Comparison of ENCODE assay signal across 8 cellular contexts in genomic region chr1:64469977-64470669, GRCh38. TPM values are rescaled to one million over a fixed set of nuclear protein-coding genes. Genes with fewer than 3 reads are reported as not detected.
DNase-seq lines count a peak whose midpoint lies in the region; ATAC-seq and TF ChIP-seq lines count a peak whose summit lies in the region.

CACHD1 (plus strand) TSS chr1:64470129; CDS start chr1:64470745, 616 bp downstream.

- H3K4me2 ChIP-seq in IMR-90 (ENCODE audit: low read depth, low read length), result peak within 1 kb of the TSS; percentile 82

- no peaks in the 10 kb centered on the region for H3K4me1 ChIP-seq in CD8-positive, alpha-beta memory T cell (ENCODE audit: insufficient read depth, low read length)
- H3K4me1 ChIP-seq in IMR-90 (ENCODE audit: control insufficient read depth, insufficient read depth, low read length) (peaks cover 2% of the 10 kb centered on the region; the same call in 1 of the 2 replicates), subcutaneous abdominal adipose tissue (ENCODE audit: control insufficient read depth in 5 of 5, insufficient read depth in 5 of 5, low read length in 5 of 5) (peaks cover 0 to 44% (median 42%) of the 10 kb centered on the region in 5 donors)

- H3K23ac ChIP-seq in IMR-90 (ENCODE audit: low read depth, low read length), result peak within 1 kb of the TSS; percentile 78; the same call in 1 of the 2 replicates

- H3K4me1 Mint-ChIP-seq in CD8-positive, alpha-beta memory T cell, result peaks cover 12 to 17% (median 13%) of the 10 kb centered on the region in 3 donors
- peaks cover 18% of the 10 kb centered on the region for H3K4me1 Mint-ChIP-seq in activated naive CD4-positive, alpha-beta T cell treated with anti-CD3 and anti-CD28 coated beads, Interleukin-2, amount 10 ng/mL, durations not matched to agents 7 days and 5 days

- H4K91ac ChIP-seq in IMR-90 (ENCODE audit: insufficient read depth, low read depth, low read length), result no peak within 1 kb of the TSS; the same call in 1 of the 2 replicates

- H3K79me1 ChIP-seq in IMR-90 (ENCODE audit: low read depth in 1 of 2, low read length in 2 of 2), result peaks cover 0 to 12% of the 10 kb centered on the region in 2 experiments; a peak in 2 of 4 replicates

- H2AFZ ChIP-seq in IMR-90 (replicated peaks; ENCODE audit: low read length, poor library complexity), result peak within 1 kb of the TSS; percentile 94

- no peaks in the 10 kb centered on the region for H4K20me1 ChIP-seq in IMR-90 (ENCODE audit: insufficient read depth, low read length)

- peaks cover 0 to 4% (median 0%) of the 10 kb centered on the region in 3 donors for H3K36me3 Mint-ChIP-seq in CD8-positive, alpha-beta memory T cell
- peaks cover 2% of the 10 kb centered on the region for H3K36me3 Mint-ChIP-seq in activated naive CD4-positive, alpha-beta T cell treated with anti-CD3 and anti-CD28 coated beads, Interleukin-2, amount 10 ng/mL, durations not matched to agents 7 days and 5 days

- in situ Hi-C loops in IMR-90 (cut with MboI; ENCODE audit: low sequenced_read_pairs), result no loop called here

- no peak within 1 kb of the TSS for H3K27ac ChIP-seq in CD8-positive, alpha-beta memory T cell (ENCODE audit: low read depth, low read length)
- H3K27ac ChIP-seq in IMR-90 (ENCODE audit: insufficient read depth, low read length) (peak within 1 kb of the TSS; percentile 55), subcutaneous abdominal adipose tissue (ENCODE audit: low read depth, low read length) (peak within 1 kb of the TSS; percentile 81)

- no peak within 1 kb of the TSS for H2BK20ac ChIP-seq in IMR-90 (ENCODE audit: low read depth, low read length)

- H2AK9ac ChIP-seq in IMR-90 (replicated peaks; ENCODE audit: low read depth, low read length, poor library complexity), result no peak within 1 kb of the TSS

- H3K9me3 Mint-ChIP-seq in CD8-positive, alpha-beta memory T cell, result peaks cover 0 to 3% (median 0%) of the 10 kb centered on the region in 5 donors
- H3K9me3 Mint-ChIP-seq in activated naive CD4-positive, alpha-beta T cell treated with anti-CD3 and anti-CD28 coated beads, Interleukin-2, amount 10 ng/mL, durations not matched to agents 7 days and 5 days, result no peaks in the 10 kb centered on the region

- H3K18ac ChIP-seq in IMR-90 (ENCODE audit: low read depth, low read length), result no peak within 1 kb of the TSS

- intact Hi-C loops in IMR-90 (cut with micrococcal nuclease), result loop anchor here (1.0 kb wide), 2 partner anchors 205 to 354 kb away; no protein-coding TSS in a partner anchor

- no peak within 1 kb of the TSS for H2BK15ac ChIP-seq in IMR-90 (ENCODE audit: low read depth, low read length)

- H3K4ac ChIP-seq in IMR-90 (ENCODE audit: low read depth, low read length), result no peak within 1 kb of the TSS; the same call in 1 of the 2 replicates

- no peak within 1 kb of the TSS; a peak in 2 of 4 replicates for H4K8ac ChIP-seq in IMR-90 (ENCODE audit: low read depth in 2 of 2, low read length in 2 of 2)

- peak within 1 kb of the TSS; percentile 49; the same call in 1 of the 2 replicates for H3K9ac ChIP-seq in IMR-90 (ENCODE audit: low read depth, low read length)
- peak within 1 kb of the TSS in 4 of 5 donors; percentile 65 to 78 (median 70) for H3K9ac ChIP-seq in subcutaneous abdominal adipose tissue (ENCODE audit: low read length in 5 of 5)

- TF ChIP-seq CTCF in IMR-90 (conservative IDR thresholded peaks at IDR 0.05; ENCODE audit: low read depth, low read length), result peak; percentile 38

- H3K27me3 ChIP-seq in CD8-positive, alpha-beta memory T cell (ENCODE audit: insufficient read depth, low read length, poor library complexity, severe bottlenecking), result no peaks in the 10 kb centered on the region
- H3K27me3 ChIP-seq in IMR-90 (ENCODE audit: control insufficient read depth, insufficient read depth, low read length) (peaks cover 15% of the 10 kb centered on the region), subcutaneous abdominal adipose tissue (ENCODE audit: control insufficient read depth in 5 of 5, insufficient read depth in 4 of 5, low read length in 5 of 5) (no peaks in the 10 kb centered on the region)

- POLR2A ChIA-PET in CD8-positive, alpha-beta memory T cell (lab: Charles Lee), result no interaction called here
- POLR2A ChIA-PET in IMR-90 (lab: Charles Lee; ENCODE audit: unreplicated experiment), result no interaction called here

- ATAC-seq in GM21390 (IDR thresholded peaks at IDR 0.05; ENCODE audit: unreplicated experiment), result peak; percentile 78
- peak; percentile 80 for ATAC-seq in IMR-90 (ENCODE audit: low read depth)

- H2AK5ac ChIP-seq in IMR-90 (ENCODE audit: low read depth, low read length), result no peak within 1 kb of the TSS

- TF ChIP-seq RAD21 in IMR-90 (IDR thresholded peaks at IDR 0.05; ENCODE audit: low read length), result peak; percentile 42

- WGBS in IMR-90 (ENCODE audit: extremely low coverage in 2 of 2, insufficient read length in 1 of 2), 2 experiments, result 0% methylated on average over 15 of the region's 84 CpGs; no CpG with 5 or more reads in 1 of the 2 experiments

- BruUV-seq in IMR-90 (replicated peaks; lab: Mats Ljungman, UMichigan), result no TSS peak

- peak within 1 kb of the TSS in 6 of 7 donors; percentile 60 to 85 (median 74) for H3K4me3 Mint-ChIP-seq in CD8-positive, alpha-beta memory T cell
- H3K4me3 Mint-ChIP-seq in activated naive CD4-positive, alpha-beta T cell treated with anti-CD3 and anti-CD28 coated beads, Interleukin-2, amount 10 ng/mL, durations not matched to agents 7 days and 5 days, result peak within 1 kb of the TSS; percentile 84

- CTCF ChIA-PET in CD8-positive, alpha-beta memory T cell (lab: Charles Lee), result no interaction called here
- CTCF ChIA-PET in IMR-90 (lab: Yijun Ruan, JAX), result no interaction called here
- CTCF ChIA-PET in activated naive CD4-positive, alpha-beta T cell treated with anti-CD3 and anti-CD28 coated beads, Interleukin-2, amount 10 ng/mL, durations not matched to agents 7 days and 5 days (lab: Charles Lee), result no interaction called here

- no peak within 1 kb of the TSS for H3K56ac ChIP-seq in IMR-90 (ENCODE audit: extremely low read depth, insufficient read depth, low read length)

- no peak for TF ChIP-seq POLR2A in IMR-90 (IDR thresholded peaks at IDR 0.05; ENCODE audit: low read depth, low read length)

- peak within 1 kb of the TSS; percentile 26 for H3K4me3 ChIP-seq in CD8-positive, alpha-beta memory T cell (ENCODE audit: low read length)
- H3K4me3 ChIP-seq in IMR-90 (ENCODE audit: insufficient read depth, low read depth, low read length) (peak within 1 kb of the TSS; percentile 80), subcutaneous abdominal adipose tissue (ENCODE audit: low read depth in 1 of 5, low read length in 5 of 5) (peak within 1 kb of the TSS; percentile 93 to 99 (median 93))

- peak within 1 kb of the TSS in 1 of 8 donors; percentile 61 for H3K27ac Mint-ChIP-seq in CD8-positive, alpha-beta memory T cell
- H3K27ac Mint-ChIP-seq in activated naive CD4-positive, alpha-beta T cell treated with anti-CD3 and anti-CD28 coated beads, Interleukin-2, amount 10 ng/mL, durations not matched to agents 7 days and 5 days, result no peak within 1 kb of the TSS

- DNase-seq in CD8-positive, alpha-beta memory T cell, result peak in 2 of 5 donors; percentile 8 to 75
- peak; percentile 70 for DNase-seq in IMR-90
- peak; percentile 11 for DNase-seq in RPMI8226
- DNase-seq in activated naive CD4-positive, alpha-beta T cell treated with anti-CD3 and anti-CD28 coated beads, Interleukin-2, amount 10 ng/mL, durations not matched to agents 7 days and 5 days, result peak; percentile 73
- DNase-seq in globus pallidus (ENCODE audit: low spot score), result peak; percentile 65
- DNase-seq in nucleus accumbens (lab: John Stamatoyannopoulos, UW), result peak in 52 of 56 donors; percentile 14 to 87 (median 58)

- dilution Hi-C loops in IMR-90 (cut with HindIII; ENCODE audit: low sequenced_read_pairs, unreplicated experiment), result no loop called here

- no peaks in the 10 kb centered on the region for H3K36me3 ChIP-seq in CD8-positive, alpha-beta memory T cell (ENCODE audit: insufficient read depth, low read length)
- H3K36me3 ChIP-seq in IMR-90 (ENCODE audit: control insufficient read depth, insufficient read depth, low read length) (no peaks in the 10 kb centered on the region), subcutaneous abdominal adipose tissue (ENCODE audit: control insufficient read depth in 5 of 5, insufficient read depth in 5 of 5, low read length in 5 of 5) (no peaks in the 10 kb centered on the region)

- no peak within 1 kb of the TSS; the same call in 1 of the 2 replicates for H2BK120ac ChIP-seq in IMR-90 (ENCODE audit: low read depth, low read length)

- peaks cover 35 to 61% of the 10 kb centered on the region in 2 donors for H3K27me3 Mint-ChIP-seq in CD8-positive, alpha-beta memory T cell
- H3K27me3 Mint-ChIP-seq in activated naive CD4-positive, alpha-beta T cell treated with anti-CD3 and anti-CD28 coated beads, Interleukin-2, amount 10 ng/mL, durations not matched to agents 7 days and 5 days, result peaks cover 55% of the 10 kb centered on the region

- no peak within 1 kb of the TSS for H2BK5ac ChIP-seq in IMR-90 (ENCODE audit: low read depth, low read length, poor library complexity, severe bottlenecking)

- H3K9me1 ChIP-seq in IMR-90 (ENCODE audit: insufficient read depth, low read length), result 0 out of 2 replicates have a peak, but pooled peaks cover 6% of the 10 kb centered on the region

- no peaks in the 10 kb centered on the region for H3K9me3 ChIP-seq in CD8-positive, alpha-beta memory T cell (ENCODE audit: low read length)
- H3K9me3 ChIP-seq in IMR-90 (ENCODE audit: control insufficient read depth, insufficient read depth, low read length) (no peaks in the 10 kb centered on the region), subcutaneous abdominal adipose tissue (ENCODE audit: control insufficient read depth in 5 of 5, low read length in 5 of 5) (no peaks in the 10 kb centered on the region)

- no peak within 1 kb of the TSS for H4K5ac ChIP-seq in IMR-90 (ENCODE audit: low read depth, low read length)

- H3K14ac ChIP-seq in IMR-90 (replicated peaks; ENCODE audit: low read depth, low read length), result no peak within 1 kb of the TSS; the same call in 1 of the 2 replicates

TF ChIP-seq in IMR-90, 13 proteins besides CTCF, POLR2A, EP300 and RAD21 (continues in another document):
- TF ChIP-seq MAFK (IDR thresholded peaks at IDR 0.05; ENCODE audit: low read depth, low read length) (no peak), RFX5 (IDR thresholded peaks at IDR 0.05; ENCODE audit: low read depth, low read length) (no peak)

RNA-seq across cellular contexts. Expression of gene CACHD1, which starts in this region (rescaled TPM):
- under 1 TPM; 0.35 TPM for total RNA-seq in CD8-positive, alpha-beta memory T cell
- not detected for polyA plus RNA-seq in CD8-positive, alpha-beta memory T cell
- 5.6 and 5.9 TPM in 2 replicates for total RNA-seq in IMR-90 (2012; rRNA removed)
- 2.5 and 2.9 TPM in 2 replicates for polyA plus RNA-seq in IMR-90 (2012; rRNA removed)
- 1.0 TPM in 2 replicates for polyA plus RNA-seq in IMR-90 (2012; cell fraction: cytosol; rRNA removed)
- 1.2 and 3.7 TPM in 2 replicates for polyA plus RNA-seq in IMR-90 (2012; cell fraction: nucleus; rRNA removed; ENCODE audit: low replicate concordance)

Comparison
In these comparisons a context has a peak if more than half of its experiments do, and no peak if none do; other contexts are left out.
1. H3K4me3 ChIP-seq: peak in every context shown above with its lines; median percentile 93 in subcutaneous abdominal adipose tissue; 80 in IMR-90; 26 in CD8-positive, alpha-beta memory T cell.